In the genomic region with DNA sequence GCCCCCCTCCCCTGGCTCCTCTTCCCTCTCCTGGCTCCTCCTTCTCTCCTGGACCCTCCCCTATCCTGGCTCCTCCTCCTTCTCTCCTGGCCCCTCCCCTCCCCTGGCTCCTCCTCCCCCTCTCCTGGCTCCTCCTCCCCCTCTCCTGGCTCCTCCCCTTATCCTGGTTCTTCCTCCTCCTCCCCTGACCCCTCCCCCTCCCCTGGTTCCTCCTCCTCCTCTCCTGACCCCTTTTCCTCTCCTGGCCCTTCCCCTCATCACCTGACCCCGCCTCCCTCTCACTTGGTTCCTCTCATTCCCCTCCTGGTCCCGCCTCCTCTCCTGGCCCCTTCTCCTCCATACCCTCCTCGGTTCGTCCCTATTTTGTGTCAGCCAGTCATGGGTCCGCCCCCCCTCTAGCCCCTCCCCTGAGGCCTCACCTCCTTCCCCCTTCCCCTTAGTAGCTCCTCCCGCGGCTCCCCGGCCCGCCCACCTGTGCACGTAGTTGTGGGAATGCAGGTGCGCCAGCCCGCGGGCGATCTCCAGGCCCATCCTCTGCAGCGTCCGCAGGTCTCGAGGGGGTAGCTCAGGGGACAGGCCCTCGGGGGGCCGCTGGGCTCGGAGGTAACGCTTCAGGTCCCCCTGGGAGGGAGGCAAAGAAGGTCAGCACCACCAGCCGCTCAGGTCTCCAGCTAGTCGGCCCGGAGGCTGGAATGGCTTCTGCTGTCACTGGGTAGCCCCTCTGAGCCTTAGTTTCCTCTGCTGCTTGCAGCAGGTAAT, we compare ENCODE assay signal across 1 cellular context.
A peak's percentile ranks its signal among the peaks of the same experiment; 100 is the strongest.
TF ChIP-seq lines count a peak whose summit lies in the region.

No MANE protein-coding gene starts in this region.

TF ChIP-seq in H1, 55 proteins besides CTCF, POLR2A, EP300 and RAD21:
- no peak for TF ChIP-seq KDM4A (IDR thresholded peaks at IDR 0.05; ENCODE audit: low read depth, low read length, severe bottlenecking)
- TF ChIP-seq EGR1 (IDR thresholded peaks at IDR 0.05; ENCODE audit: borderline replicate concordance, low read depth, low read length): no peak
- no peak for TF ChIP-seq RXRA (IDR thresholded peaks at IDR 0.05; ENCODE audit: insufficient read depth, low read depth, low read length)
- no peak for TF ChIP-seq SP1 (IDR thresholded peaks at IDR 0.05; ENCODE audit: low read depth, low read length)
- no peak for TF ChIP-seq HDAC6 (IDR thresholded peaks at IDR 0.05; ENCODE audit: low read depth, low read length)
- no peak for TF ChIP-seq SAP30 (IDR thresholded peaks at IDR 0.05; ENCODE audit: insufficient read depth, insufficient replicate concordance, low read length)
- TF ChIP-seq, protein P1, sequence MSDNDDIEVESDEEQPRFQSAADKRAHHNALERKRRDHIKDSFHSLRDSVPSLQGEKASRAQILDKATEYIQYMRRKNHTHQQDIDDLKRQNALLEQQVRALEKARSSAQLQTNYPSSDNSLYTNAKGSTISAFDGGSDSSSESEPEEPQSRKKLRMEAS (IDR thresholded peaks at IDR 0.05): no peak
- TF ChIP-seq KDM1A (IDR thresholded peaks at IDR 0.05; ENCODE audit: borderline replicate concordance, low read length): no peak
- peak; percentile 14 for TF ChIP-seq ASH2L (IDR thresholded peaks at IDR 0.05; ENCODE audit: low read length)
- TF ChIP-seq NRF1 (IDR thresholded peaks at IDR 0.05; ENCODE audit: low read depth, low read length): no peak
- TF ChIP-seq POU5F1 (IDR thresholded peaks at IDR 0.05; ENCODE audit: low read depth, low read length): no peak
- TF ChIP-seq TCF12 (IDR thresholded peaks at IDR 0.05; ENCODE audit: low read depth, low read length): no peak
- TF ChIP-seq GTF2F1 (IDR thresholded peaks at IDR 0.05; ENCODE audit: borderline replicate concordance, low read depth, low read length): no peak
- no peak for TF ChIP-seq YY1 (IDR thresholded peaks at IDR 0.05; ENCODE audit: low read depth, low read length)
- TF ChIP-seq BCL11A (IDR thresholded peaks at IDR 0.05; ENCODE audit: low read depth in 2 of 2, low read length in 2 of 2): no peak
- TF ChIP-seq, protein P2, sequence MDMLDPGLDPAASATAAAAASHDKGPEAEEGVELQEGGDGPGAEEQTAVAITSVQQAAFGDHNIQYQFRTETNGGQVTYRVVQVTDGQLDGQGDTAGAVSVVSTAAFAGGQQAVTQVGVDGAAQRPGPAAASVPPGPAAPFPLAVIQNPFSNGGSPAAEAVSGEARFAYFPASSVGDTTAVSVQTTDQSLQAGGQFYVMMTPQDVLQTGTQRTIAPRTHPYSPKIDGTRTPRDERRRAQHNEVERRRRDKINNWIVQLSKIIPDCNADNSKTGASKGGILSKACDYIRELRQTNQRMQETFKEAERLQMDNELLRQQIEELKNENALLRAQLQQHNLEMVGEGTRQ (IDR thresholded peaks at IDR 0.05; ENCODE audit: low read length): peak; percentile 22; the same call in 1 of the 2 replicates
- no peak for TF ChIP-seq NANOG (IDR thresholded peaks at IDR 0.05; ENCODE audit: insufficient read depth, low read depth, low read length, poor library complexity, severe bottlenecking)
- TF ChIP-seq SIN3A (conservative IDR thresholded peaks at IDR 0.05 in 1 of 2, IDR thresholded peaks at IDR 0.05 in 1 of 2; ENCODE audit: low read depth in 1 of 2, low read length in 2 of 2): no peak; a peak in 1 of 4 replicates
- TF ChIP-seq SP4 (IDR thresholded peaks at IDR 0.05; ENCODE audit: low read length): no peak; the same call in 1 of the 2 replicates
- TF ChIP-seq SIRT6 (IDR thresholded peaks at IDR 0.05; ENCODE audit: low read length): no peak
- no peak for TF ChIP-seq EZH2 (IDR thresholded peaks at IDR 0.05; ENCODE audit: low read depth, low read length, severe bottlenecking)
- no peak for TF ChIP-seq SRF (IDR thresholded peaks at IDR 0.05; ENCODE audit: low read depth, low read length)
- TF ChIP-seq TEAD4 (IDR thresholded peaks at IDR 0.05; ENCODE audit: low read depth, low read length): 0 out of 2 replicates have a peak, but pooled peaks have one; percentile 5
- no peak for TF ChIP-seq JUND (IDR thresholded peaks at IDR 0.05; ENCODE audit: low read length)
- no peak for TF ChIP-seq TBP (IDR thresholded peaks at IDR 0.05; ENCODE audit: low read depth, low read length)
- no peak for TF ChIP-seq CHD1 (IDR thresholded peaks at IDR 0.05; ENCODE audit: low read depth, low read length)
- no peak for TF ChIP-seq KDM5A (IDR thresholded peaks at IDR 0.05; ENCODE audit: low read length)
- TF ChIP-seq JUN (IDR thresholded peaks at IDR 0.05; ENCODE audit: low read depth, low read length): no peak
- TF ChIP-seq POLR2AphosphoS5 (IDR thresholded peaks at IDR 0.05; ENCODE audit: low read depth, low read length): 0 out of 2 replicates have a peak, but pooled peaks have one; percentile 14
- 0 out of 2 replicates have a peak, but pooled peaks have one; percentile 29 for TF ChIP-seq CREB1 (IDR thresholded peaks at IDR 0.05)
- TF ChIP-seq SUZ12 (IDR thresholded peaks at IDR 0.05; ENCODE audit: low read length): no peak
- peak; percentile 25; the same call in 1 of the 2 replicates for TF ChIP-seq RBBP5 (IDR thresholded peaks at IDR 0.05; ENCODE audit: borderline replicate concordance, low read depth, low read length)
- no peak for TF ChIP-seq FOSL1 (IDR thresholded peaks at IDR 0.05; ENCODE audit: insufficient read depth, low read depth, low read length)
- no peak for TF ChIP-seq SP2 (IDR thresholded peaks at IDR 0.05; ENCODE audit: low read length)
- no peak for TF ChIP-seq CBX8 (IDR thresholded peaks at IDR 0.05; ENCODE audit: borderline replicate concordance, low read depth, low read length)
- TF ChIP-seq HDAC2 (IDR thresholded peaks at IDR 0.05; ENCODE audit: borderline replicate concordance in 1 of 2, low read depth in 2 of 2, low read length in 2 of 2): no peak
